9 cellular contexts compared by ENCODE assay signal in genomic region chr3:106457278-106458210, GRCh38.
DNase-seq lines count a peak whose midpoint lies in the region; ATAC-seq and TF ChIP-seq lines count a peak whose summit lies in the region.
"Had no signal": no experiment of that assay in that cellular context is flagged by ENCODE, and none has a peak within 500 bp of the region (broad histone marks: within the 10 kb centered on the region; RNA-seq: fewer than 3 reads in every experiment).

No MANE protein-coding gene starts in this region.

- H3K9me3 ChIP-seq in BLaER1 treated with 17β-estradiol and CSF1 and Interleukin-3, amounts not matched to agents 10 nM and 100 nM (replicated peaks in 1 of 11): no peaks in the 10 kb centered on the region
- no peaks in the 10 kb centered on the region for H3K9me3 ChIP-seq in CD8-positive, alpha-beta memory T cell (ENCODE audit: low read length)
- H3K9me3 ChIP-seq: thoracic aorta had no signal

- H3K4me1 Mint-ChIP-seq in CD8-positive, alpha-beta memory T cell: peaks cover 6 to 14% (median 12%) of the 10 kb centered on the region in 3 donors

- no peak for TF ChIP-seq CTCF in lower leg skin (IDR thresholded peaks at IDR 0.05)

- H3K4me3 Mint-ChIP-seq in CD8-positive, alpha-beta memory T cell: no peak overlapping the region

- DNase-seq in NCI-H2171 treated with DMSO at 0.1 percent for 48 hours (lab: John Stamatoyannopoulos, UW): peak; percentile 87
- peak; percentile 80 for DNase-seq in amniotic epithelial cell (ENCODE audit: low read depth)
- DNase-seq in lower leg skin (ENCODE audit: low spot score in 2 of 2): peak; percentile 85 to 87
- DNase-seq in NCI-H526 (lab: John Stamatoyannopoulos, UW): no peak
- DNase-seq in CD8-positive, alpha-beta memory T cell: no peak

- no peaks in the 10 kb centered on the region for H4K20me1 ChIP-seq in BLaER1 treated with 17β-estradiol and CSF1 and Interleukin-3, amounts not matched to agents 10 nM and 100 nM

- peaks cover 0 to 31% (median 18%) of the 10 kb centered on the region in 10 experiments; a peak in 12 of 20 replicates for H3K4me1 ChIP-seq in BLaER1 treated with 17β-estradiol and CSF1 and Interleukin-3, amounts not matched to agents 10 nM and 100 nM
- H3K4me1 ChIP-seq in CD8-positive, alpha-beta memory T cell (ENCODE audit: insufficient read depth, low read length): no peaks in the 10 kb centered on the region

- peak overlapping the region in 8 of 11 experiments; percentile 27 to 80 (median 52); a peak in 13 of 22 replicates for H3K27ac ChIP-seq in BLaER1 treated with 17β-estradiol and CSF1 and Interleukin-3, amounts not matched to agents 10 nM and 100 nM
- H3K27ac ChIP-seq in CD8-positive, alpha-beta memory T cell (ENCODE audit: low read depth, low read length): no peak overlapping the region
- H3K27ac ChIP-seq: thoracic aorta had no signal

- no peaks in the 10 kb centered on the region for H3K27me3 ChIP-seq in BLaER1 treated with 17β-estradiol and CSF1 and Interleukin-3, amounts not matched to agents 10 nM and 100 nM
- H3K27me3 ChIP-seq in CD8-positive, alpha-beta memory T cell (ENCODE audit: insufficient read depth, low read length, poor library complexity, severe bottlenecking): no peaks in the 10 kb centered on the region

- H3K27ac Mint-ChIP-seq in CD8-positive, alpha-beta memory T cell: peak overlapping the region in 3 of 8 donors; percentile 15 to 34 (median 17)

- H3K9ac ChIP-seq in BLaER1 treated with 17β-estradiol and CSF1 and Interleukin-3, amounts not matched to agents 10 nM and 100 nM: peak overlapping the region in 2 of 11 experiments; percentile 18 to 28; a peak in 5 of 22 replicates

- H3K4me3 ChIP-seq in BLaER1 treated with 17β-estradiol and CSF1 and Interleukin-3, amounts not matched to agents 10 nM and 100 nM: no peak overlapping the region
- no peak overlapping the region for H3K4me3 ChIP-seq in lower leg skin (ENCODE audit: low read depth, poor library complexity, severe bottlenecking)
- no peak overlapping the region for H3K4me3 ChIP-seq in CD8-positive, alpha-beta memory T cell (ENCODE audit: low read length)
- H3K4me3 ChIP-seq: thoracic aorta had no signal

- H3K36me3 Mint-ChIP-seq in CD8-positive, alpha-beta memory T cell: peaks cover 0 to 9% (median 0%) of the 10 kb centered on the region in 3 donors

- peak overlapping the region in 7 of 11 experiments; percentile 15 to 62 (median 33); a peak in 13 of 22 replicates for H3K4me2 ChIP-seq in BLaER1 treated with 17β-estradiol and CSF1 and Interleukin-3, amounts not matched to agents 10 nM and 100 nM

- no peaks in the 10 kb centered on the region for H3K27me3 Mint-ChIP-seq in CD8-positive, alpha-beta memory T cell

- H3K36me3 ChIP-seq in BLaER1 treated with 17β-estradiol and CSF1 and Interleukin-3, amounts not matched to agents 10 nM and 100 nM: no peaks in the 10 kb centered on the region
- no peaks in the 10 kb centered on the region for H3K36me3 ChIP-seq in CD8-positive, alpha-beta memory T cell (ENCODE audit: insufficient read depth, low read length)
- H3K36me3 ChIP-seq: thoracic aorta had no signal

- CTCF ChIA-PET in CD8-positive, alpha-beta memory T cell (lab: Charles Lee): no interaction called here

- peak; percentile 77 for ATAC-seq in GM18873 (IDR thresholded peaks at IDR 0.05; ENCODE audit: low FRiP score, unreplicated experiment)
- ATAC-seq in HG03025 (IDR thresholded peaks at IDR 0.05; ENCODE audit: low FRiP score, unreplicated experiment): peak; percentile 96

- WGBS in lower leg skin, 2 donors: 40 to 42% methylated on average over 3 of the region's 3 CpGs

- TF ChIP-seq POLR2A in lower leg skin (IDR thresholded peaks at IDR 0.05): no peak

- POLR2A ChIA-PET in CD8-positive, alpha-beta memory T cell (lab: Charles Lee): no interaction called here

- intact Hi-C loops in lower leg skin (cut with DNase I; ENCODE audit: low total_unique reads): no loop called here

- H3K9me3 Mint-ChIP-seq in CD8-positive, alpha-beta memory T cell: no peaks in the 10 kb centered on the region

Comparison
In these comparisons a context has a peak if more than half of its experiments do, and no peak if none do; other contexts are left out.
1. DNase-seq: peak in NCI-H2171 treated with DMSO at 0.1 percent for 48 hours (single experiment), amniotic epithelial cell (single experiment) and lower leg skin (2 of 2); none in NCI-H526 (0 of 2) and CD8-positive, alpha-beta memory T cell (0 of 5).